In the genomic region with DNA sequence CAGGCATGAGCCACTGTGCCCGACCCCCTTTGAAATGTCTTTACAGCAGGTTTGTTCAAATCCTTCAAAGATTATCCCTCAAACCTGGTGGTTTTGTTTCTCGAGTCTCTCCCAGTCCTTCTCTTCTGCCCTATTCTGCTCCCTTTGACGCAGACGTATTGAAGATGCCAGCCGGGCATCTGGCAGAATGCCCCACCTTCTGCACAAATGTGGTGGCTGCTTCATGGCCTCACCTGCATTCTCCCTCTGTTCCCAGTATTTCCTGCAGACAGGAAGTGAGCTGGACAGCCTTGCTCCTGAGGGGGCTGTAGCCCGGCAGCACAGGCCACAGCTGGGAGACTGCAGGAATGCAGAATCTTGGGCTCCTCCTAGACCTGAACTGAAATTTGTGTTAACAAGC, we compare ENCODE assay signal across 2 cellular contexts.
A peak's percentile ranks its signal among the peaks of the same experiment; 100 is the strongest.
TF ChIP-seq lines count a peak whose summit lies in the region.

No MANE protein-coding gene starts in this region.

TF ChIP-seq in Ishikawa, 13 proteins besides CTCF, POLR2A, EP300 and RAD21 (continued from another document):
- TF ChIP-seq TAF1 (IDR thresholded peaks at IDR 0.05; ENCODE audit: low read depth): no peak
- no peak for TF ChIP-seq TCF12 (IDR thresholded peaks at IDR 0.05; ENCODE audit: low read depth)
- no peak for TF ChIP-seq YY1 (IDR thresholded peaks at IDR 0.05; ENCODE audit: low read depth)
- no peak for TF ChIP-seq REST (IDR thresholded peaks at IDR 0.05; ENCODE audit: low read depth)
- TF ChIP-seq CEBPB (IDR thresholded peaks at IDR 0.05): no peak
- TF ChIP-seq, protein P1, sequence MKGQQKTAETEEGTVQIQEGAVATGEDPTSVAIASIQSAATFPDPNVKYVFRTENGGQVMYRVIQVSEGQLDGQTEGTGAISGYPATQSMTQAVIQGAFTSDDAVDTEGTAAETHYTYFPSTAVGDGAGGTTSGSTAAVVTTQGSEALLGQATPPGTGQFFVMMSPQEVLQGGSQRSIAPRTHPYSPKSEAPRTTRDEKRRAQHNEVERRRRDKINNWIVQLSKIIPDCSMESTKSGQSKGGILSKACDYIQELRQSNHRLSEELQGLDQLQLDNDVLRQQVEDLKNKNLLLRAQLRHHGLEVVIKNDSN (IDR thresholded peaks at IDR 0.05): no peak
- no peak for TF ChIP-seq EGR1 (IDR thresholded peaks at IDR 0.05)
- peak; percentile 47; the same call in 1 of the 2 replicates for TF ChIP-seq TEAD4 (IDR thresholded peaks at IDR 0.05)
- TF ChIP-seq, protein P2, sequence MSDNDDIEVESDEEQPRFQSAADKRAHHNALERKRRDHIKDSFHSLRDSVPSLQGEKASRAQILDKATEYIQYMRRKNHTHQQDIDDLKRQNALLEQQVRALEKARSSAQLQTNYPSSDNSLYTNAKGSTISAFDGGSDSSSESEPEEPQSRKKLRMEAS (IDR thresholded peaks at IDR 0.05): no peak
- no peak for TF ChIP-seq CREB1 (IDR thresholded peaks at IDR 0.05; ENCODE audit: low read depth)
TF ChIP-seq in Ishikawa: peak in this region for 2.

TF ChIP-seq in endothelial cell of umbilical vein, 7 proteins besides CTCF, POLR2A, EP300 and RAD21 (continued from another document):
- no peak for TF ChIP-seq FOS (IDR thresholded peaks at IDR 0.05; ENCODE audit: borderline replicate concordance, insufficient read depth, low read length)
- no peak for TF ChIP-seq JUN (IDR thresholded peaks at IDR 0.05; ENCODE audit: borderline replicate concordance, insufficient read depth, insufficient read length, low read depth)
- TF ChIP-seq EZH2 (IDR thresholded peaks at IDR 0.05; ENCODE audit: borderline replicate concordance, low read depth, low read length, severe bottlenecking): no peak
- TF ChIP-seq MYC (IDR thresholded peaks at IDR 0.05; ENCODE audit: low read depth, low read length): no peak
- TF ChIP-seq, protein P2 (IDR thresholded peaks at IDR 0.05; ENCODE audit: insufficient read depth, insufficient read length): no peak
